ENCODE assay signal across 16 cellular contexts in the genomic region with DNA sequence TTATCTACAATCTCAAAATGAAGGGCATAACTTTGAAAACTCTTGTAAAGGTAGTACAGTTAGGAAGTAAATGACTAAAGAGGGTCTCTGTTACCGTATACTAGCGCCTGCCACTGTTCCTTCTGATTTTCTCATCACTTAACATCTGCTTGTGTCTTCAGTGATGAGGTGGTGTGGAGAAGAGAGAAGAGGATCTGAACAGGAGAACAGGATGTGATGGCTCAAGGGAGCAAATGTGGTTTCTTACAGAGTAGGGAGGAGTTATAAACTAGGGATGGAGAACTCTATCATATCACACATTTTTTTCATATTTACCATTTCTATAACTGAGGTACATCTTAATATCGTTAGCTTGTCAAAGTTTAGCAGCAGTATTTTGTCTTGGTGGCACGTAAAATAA. TPM values are rescaled to one million over a fixed set of nuclear protein-coding genes. Genes with fewer than 3 reads are reported as not detected.
"Had no signal": no experiment of that assay in that cellular context is flagged by ENCODE, and none has a peak within 500 bp of the region (broad histone marks: within the 10 kb centered on the region; RNA-seq: fewer than 3 reads in every experiment).

No MANE protein-coding gene starts in this region.

- H3K27me3 ChIP-seq: pancreas, sigmoid colon, stomach, upper lobe of right lung had no signal

- DNase-seq: activated CD4-positive, alpha-beta T cell treated with anti-CD3 and anti-CD28 coated beads, Interleukin-2, amount 10 ng/mL, durations not matched to agents 7 days and 5 days; activated naive CD4-positive, alpha-beta T cell treated with anti-CD3 and anti-CD28 coated beads for 36 hours; activated T-cell treated with anti-CD3 and anti-CD28 coated beads for 4 hours; mammary epithelial cell; pancreas; sigmoid colon; stimulated activated CD4-positive, alpha-beta T cell treated with anti-CD3 and anti-CD28 coated beads, Interleukin-12 subunit alpha, Interleukin-12 subunit beta, amount 100 ng/mL, for 4 hours; stimulated activated CD4-positive, alpha-beta T cell treated with anti-CD3 and anti-CD28 coated beads, Interleukin-2, amount 100 ng/mL, for 24 hours; stomach; T-helper 17 cell; upper lobe of right lung had no signal

- H3K4me3 Mint-ChIP-seq: activated CD4-positive, alpha-beta T cell treated with anti-CD3 and anti-CD28 coated beads, Interleukin-2, amount 10 ng/mL, durations not matched to agents 7 days and 5 days; activated naive CD4-positive, alpha-beta T cell treated with anti-CD3 and anti-CD28 coated beads for 36 hours; T-helper 17 cell had no signal

- H3K9me3 ChIP-seq: pancreas, sigmoid colon, stomach, thoracic aorta, upper lobe of right lung had no signal

- H3K4me3 ChIP-seq: pancreas, sigmoid colon, stomach, thoracic aorta, upper lobe of right lung had no signal

- ATAC-seq: pancreas, T-helper 17 cell, upper lobe of right lung had no signal

- H3K36me3 ChIP-seq: pancreas, sigmoid colon, thoracic aorta, upper lobe of right lung had no signal

- H3K9me3 Mint-ChIP-seq: activated CD4-positive, alpha-beta T cell treated with anti-CD3 and anti-CD28 coated beads, Interleukin-2, amount 10 ng/mL, durations not matched to agents 7 days and 5 days; activated naive CD4-positive, alpha-beta T cell treated with anti-CD3 and anti-CD28 coated beads for 36 hours; activated T-helper 2 cell treated with anti-CD3 and anti-CD28 coated beads, Interferon-gamma antibody, Interleukin-2, Interleukin-4, amounts not matched to agents 10 μg/mL and 5 μg/mL and 100 μg/mL, durations not matched to agents 14 hours and 24 hours and 36 hours had no signal

- H3K27ac Mint-ChIP-seq: activated CD4-positive, alpha-beta T cell treated with anti-CD3 and anti-CD28 coated beads, Interleukin-2, amount 10 ng/mL, durations not matched to agents 7 days and 5 days; activated naive CD4-positive, alpha-beta T cell treated with anti-CD3 and anti-CD28 coated beads for 36 hours; activated T-helper 2 cell treated with anti-CD3 and anti-CD28 coated beads, Interferon-gamma antibody, Interleukin-2, Interleukin-4, amounts not matched to agents 10 μg/mL and 5 μg/mL and 100 μg/mL, durations not matched to agents 14 hours and 24 hours and 36 hours; T-helper 17 cell had no signal

- H3K27me3 Mint-ChIP-seq: activated CD4-positive, alpha-beta T cell treated with anti-CD3 and anti-CD28 coated beads, Interleukin-2, amount 10 ng/mL, durations not matched to agents 7 days and 5 days; T-helper 17 cell had no signal

- H3K27ac ChIP-seq: pancreas, stomach, thoracic aorta, upper lobe of right lung had no signal

RNA-seq across cellular contexts. Expression of a gene that starts 1.1 kb away (rescaled TPM):
- total RNA-seq: activated CD4-positive, alpha-beta T cell treated with anti-CD3 and anti-CD28 coated beads, Interleukin-2, amount 10 ng/mL, durations not matched to agents 7 days and 5 days; activated CD8-positive, alpha-beta memory T cell treated with anti-CD3 and anti-CD28 coated beads for 36 hours; activated naive CD4-positive, alpha-beta T cell treated with anti-CD3 and anti-CD28 coated beads for 36 hours; activated T-helper 2 cell treated with anti-CD3 and anti-CD28 coated beads, Interferon-gamma antibody, Interleukin-2, Interleukin-4, amounts not matched to agents 10 μg/mL and 5 μg/mL and 100 μg/mL, durations not matched to agents 14 hours and 24 hours and 36 hours; cardiac septum; left lobe of liver; stomach; T-helper 17 cell; thoracic aorta; upper lobe of right lung had no signal
